ENCODE assay signal across 25 cellular contexts in genomic region chr6:156258981-156259380, GRCh38.
"Had no signal": no experiment of that assay in that cellular context is flagged by ENCODE, and none has a peak within 500 bp of the region (broad histone marks: within the 10 kb centered on the region; RNA-seq: fewer than 3 reads in every experiment).

No MANE protein-coding gene starts in this region.

- H3K36me3 ChIP-seq: colonic mucosa, esophagus muscularis mucosa, esophagus squamous epithelium, gastrocnemius medialis, gastroesophageal sphincter, heart left ventricle, heart right ventricle had no signal

- H3K9me3 ChIP-seq: colonic mucosa, esophagus muscularis mucosa, esophagus squamous epithelium, gastrocnemius medialis, gastroesophageal sphincter, heart left ventricle, heart right ventricle had no signal

- H3K4me3 ChIP-seq: colonic mucosa, coronary artery, dorsolateral prefrontal cortex, esophagus muscularis mucosa, esophagus squamous epithelium, gastrocnemius medialis, gastroesophageal sphincter, heart left ventricle, heart right ventricle had no signal

- DNase-seq: colonic mucosa; cortex of kidney; dermis blood vessel endothelial cell; dorsolateral prefrontal cortex; effector CD4-positive, alpha-beta T cell; effector CD8-positive, alpha-beta T cell; effector memory CD4-positive, alpha-beta T cell; effector memory CD8-positive, alpha-beta T cell; endodermal cell; erythroblast; esophagus squamous epithelium; foreskin fibroblast; foreskin keratinocyte; foreskin melanocyte; gastrocnemius medialis; glutamatergic neuron; head of caudate nucleus; heart left ventricle; heart right ventricle had no signal

- H3K27me3 ChIP-seq: colonic mucosa, dorsolateral prefrontal cortex, esophagus muscularis mucosa, esophagus squamous epithelium, foreskin keratinocyte, gastrocnemius medialis, gastroesophageal sphincter, heart left ventricle, heart right ventricle had no signal

- H3K27ac ChIP-seq: colonic mucosa, coronary artery, dorsolateral prefrontal cortex, epithelial cell of prostate, esophagus muscularis mucosa, esophagus squamous epithelium, foreskin keratinocyte, gastrocnemius medialis, gastroesophageal sphincter, heart left ventricle, heart right ventricle had no signal

- H3K27ac Mint-ChIP-seq: dendritic cell treated with granulocyte-macrophage colony-stimulating factor and Interleukin-4, amounts not matched to agents 40 ng/mL and 50 ng/mL, for 4 days; effector memory CD8-positive, alpha-beta T cell; endodermal cell had no signal

- H3K9me3 Mint-ChIP-seq: dendritic cell treated with granulocyte-macrophage colony-stimulating factor and Interleukin-4, amounts not matched to agents 40 ng/mL and 50 ng/mL, for 4 days; endodermal cell had no signal

- H3K4me1 Mint-ChIP-seq: endodermal cell had no signal

- H3K4me1 ChIP-seq: colonic mucosa, esophagus muscularis mucosa, foreskin keratinocyte, gastrocnemius medialis, gastroesophageal sphincter, heart left ventricle, heart right ventricle had no signal

- ATAC-seq: effector memory CD8-positive, alpha-beta T cell; esophagus mucosa; foreskin keratinocyte; gastrocnemius medialis; gastroesophageal sphincter; heart left ventricle; heart right ventricle had no signal

- H3K4me3 Mint-ChIP-seq: dendritic cell treated with granulocyte-macrophage colony-stimulating factor and Interleukin-4, amounts not matched to agents 40 ng/mL and 50 ng/mL, for 4 days; effector memory CD8-positive, alpha-beta T cell; endodermal cell had no signal

- H3K27me3 Mint-ChIP-seq: dendritic cell treated with granulocyte-macrophage colony-stimulating factor and Interleukin-4, amounts not matched to agents 40 ng/mL and 50 ng/mL, for 4 days; effector memory CD8-positive, alpha-beta T cell had no signal
